In the genomic region with DNA sequence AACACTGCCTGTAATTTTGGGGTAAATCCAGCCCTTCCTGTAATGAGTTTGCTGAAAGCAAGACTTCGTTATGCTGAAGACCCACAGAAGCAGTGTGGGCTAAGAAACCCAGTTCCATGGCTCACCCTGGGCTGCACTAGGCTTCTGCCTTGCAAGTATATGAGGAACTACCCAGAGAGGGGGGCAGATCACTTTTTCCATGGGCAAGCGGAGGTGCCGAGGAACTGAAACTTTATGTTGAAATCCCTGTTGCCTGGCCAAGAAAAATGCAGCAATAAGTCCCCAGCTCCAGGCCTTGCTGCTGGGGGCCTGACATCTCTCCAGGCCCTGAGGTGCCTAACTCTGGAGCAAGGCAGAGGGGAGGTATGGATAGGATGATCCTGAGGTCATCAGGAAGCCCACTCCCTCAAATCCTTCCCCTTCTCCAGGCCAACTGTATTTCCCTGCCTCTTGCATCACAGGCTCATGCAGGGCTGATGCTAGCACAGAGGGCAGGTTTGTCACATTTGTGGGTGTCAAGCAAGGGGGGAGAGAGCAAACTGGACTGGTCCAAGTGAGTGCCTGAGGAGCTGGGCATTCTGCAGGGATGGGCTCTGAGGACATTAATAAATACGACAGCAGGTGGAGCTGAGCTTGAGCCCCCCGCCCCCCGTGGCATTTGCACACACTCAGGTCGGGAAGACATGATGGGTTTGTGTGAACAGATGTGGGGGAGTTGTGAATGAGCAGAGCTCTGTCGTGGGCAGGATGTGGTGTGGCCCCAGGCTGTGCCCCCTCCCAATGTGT, we compare ENCODE assay signal across 8 cellular contexts. TPM values are rescaled to one million over a fixed set of nuclear protein-coding genes. Genes with fewer than 3 reads are reported as not detected.
DNase-seq lines count a peak whose midpoint lies in the region; ATAC-seq and TF ChIP-seq lines count a peak whose summit lies in the region.

No MANE protein-coding gene starts in this region.

- no peaks in the 10 kb centered on the region for H3K9me3 ChIP-seq in mammary epithelial cell (replicated peaks; ENCODE audit: insufficient read depth, low read length)
- no peaks in the 10 kb centered on the region for H3K9me3 ChIP-seq in mucosa of descending colon
- H3K9me3 ChIP-seq in vagina = no peaks in the 10 kb centered on the region

- dilution Hi-C loops in mammary epithelial cell (cut with HindIII; ENCODE audit: low sequenced_read_pairs) = loop anchor here (5.0 kb wide), 1 partner anchor 56 kb away; the partner anchor contains the start of gene TMEM72

- H3K27ac Mint-ChIP-seq in MCF 10A (ENCODE audit: low read depth, unreplicated experiment) = no peak overlapping the region
- peak overlapping the region; percentile 23 to 81 (median 41) for H3K27ac Mint-ChIP-seq in brain

- in situ Hi-C loops in mammary epithelial cell (cut with MboI; ENCODE audit: low sequenced_read_pairs in 2 of 2) = no loop called here

- CTCF ChIA-PET in MCF 10A (lab: Yijun Ruan, JAX) (interaction anchor here (0.6 to 4.1 kb wide), 5 partner anchors 7 to 920 kb away, joined by 4 to 16 read pairs (median 9); no protein-coding TSS in a partner anchor), mammary epithelial cell (lab: Charles Lee; ENCODE audit: low non-redundant PET) (no interaction called here)

- no peak for TF ChIP-seq POLR2A in vagina (IDR thresholded peaks at IDR 0.05)

- H2AFZ ChIP-seq in mammary epithelial cell (ENCODE audit: low read depth, low read length) = no peak overlapping the region

- H3K4me3 Mint-ChIP-seq in MCF 10A (ENCODE audit: unreplicated experiment) (no peak overlapping the region), brain (no peak overlapping the region)

- H3K27ac ChIP-seq in mammary epithelial cell (ENCODE audit: insufficient read depth, low read depth, low read length) (no peak overlapping the region), vagina (peak overlapping the region; percentile 50)

- BruUV-seq in MCF 10A (replicated peaks; lab: Mats Ljungman, UMichigan) = no TSS peak
- no TSS peak for BruUV-seq in mammary epithelial cell (replicated peaks; lab: Mats Ljungman, UMichigan)

- ATAC-seq in mucosa of descending colon = peak; percentile 29
- ATAC-seq in GM19035 (IDR thresholded peaks at IDR 0.05; ENCODE audit: unreplicated experiment) = no peak

- H4K20me1 ChIP-seq in mammary epithelial cell (ENCODE audit: insufficient read depth, low read length) = no peaks in the 10 kb centered on the region

- no peaks in the 10 kb centered on the region for H3K36me3 ChIP-seq in mammary epithelial cell (ENCODE audit: insufficient read depth, low read length)
- H3K36me3 ChIP-seq in mucosa of descending colon (ENCODE audit: low read depth) = no peaks in the 10 kb centered on the region
- H3K36me3 ChIP-seq in vagina = peaks cover 0 to 4% of the 10 kb centered on the region in 2 donors

- TF ChIP-seq CTCF in MCF 10A (IDR thresholded peaks at IDR 0.05; ENCODE audit: unreplicated experiment) = no peak
- TF ChIP-seq CTCF in mammary epithelial cell (conservative IDR thresholded peaks at IDR 0.05 in 1 of 2, IDR thresholded peaks at IDR 0.05 in 1 of 2; ENCODE audit: extremely low read depth in 1 of 2, insufficient read depth in 1 of 2, low read depth in 1 of 2, low read length in 2 of 2) = no peak
- no peak for TF ChIP-seq CTCF in brain (conservative IDR thresholded peaks at IDR 0.05)
- no peak for TF ChIP-seq CTCF in mucosa of descending colon (IDR thresholded peaks at IDR 0.05)
- no peak for TF ChIP-seq CTCF in vagina (IDR thresholded peaks at IDR 0.05)

- WGBS in mammary epithelial cell (ENCODE audit: low coverage, missing lambda C conversion rate) = 76% methylated on average over 8 of the region's 8 CpGs

- H3K4me3 ChIP-seq in mammary epithelial cell (replicated peaks in 1 of 3; ENCODE audit: insufficient read depth in 1 of 3, low read depth in 2 of 3, low read length in 3 of 3) = no peak overlapping the region
- H3K4me3 ChIP-seq in mucosa of descending colon = no peak overlapping the region
- no peak overlapping the region for H3K4me3 ChIP-seq in vagina

- H3K4me1 ChIP-seq in mammary epithelial cell (ENCODE audit: insufficient read depth, low read length) = peaks cover 6% of the 10 kb centered on the region
- peaks cover 15% of the 10 kb centered on the region for H3K4me1 ChIP-seq in mucosa of descending colon (ENCODE audit: low read depth)
- peaks cover 49% of the 10 kb centered on the region for H3K4me1 ChIP-seq in vagina

- POLR2A ChIA-PET in MCF 10A (lab: Yijun Ruan, JAX) = interaction anchor here (1.3 kb wide), 1 partner anchor 10 kb away, joined by 6 read pairs; the partner anchor contains the start of gene DEPP1

- H3K36me3 Mint-ChIP-seq in MCF 10A (ENCODE audit: insufficient read depth, unreplicated experiment) = peaks cover 8% of the 10 kb centered on the region
- peaks cover 35% of the 10 kb centered on the region for H3K36me3 Mint-ChIP-seq in brain

- intact Hi-C loops in MCF 10A (cut with micrococcal nuclease) (no loop called here), mammary epithelial cell (cut with micrococcal nuclease) (no loop called here), mucosa of descending colon (cut with DNase I, micrococcal nuclease) (no loop called here), vagina (cut with DNase I) (no loop called here)

- DNase-seq in MCF 10A (ENCODE audit: unreplicated experiment) = peak; percentile 12
- no peak for DNase-seq in mammary epithelial cell
- no peak for DNase-seq in mucosa of descending colon
- no peak for DNase-seq in vagina (ENCODE audit: extremely low spot score in 2 of 2)
- DNase-seq in activated effector memory CD4-positive, alpha-beta T cell treated with anti-CD3 and anti-CD28 coated beads, Interleukin-2, amount 50 U/mL, for 16 hours = no peak
- DNase-seq in NCI-H2029 treated with DMSO at 0.1 percent for 48 hours (lab: John Stamatoyannopoulos, UW) = no peak

- H3K79me2 ChIP-seq in mammary epithelial cell (ENCODE audit: insufficient read depth, low read length) = no peaks in the 10 kb centered on the region

- H3K27me3 Mint-ChIP-seq in MCF 10A (ENCODE audit: insufficient read depth, unreplicated experiment) (no peaks in the 10 kb centered on the region), brain (no peaks in the 10 kb centered on the region)

- no peak overlapping the region for H3K9ac ChIP-seq in mammary epithelial cell (ENCODE audit: insufficient read depth, low read length)

- H3K4me2 ChIP-seq in mammary epithelial cell (ENCODE audit: insufficient read depth, low read depth, low read length) = no peak overlapping the region

- peaks cover 18% of the 10 kb centered on the region for H3K4me1 Mint-ChIP-seq in MCF 10A (ENCODE audit: insufficient read depth, unreplicated experiment)
- peaks cover 49% of the 10 kb centered on the region for H3K4me1 Mint-ChIP-seq in brain

- H3K9me3 Mint-ChIP-seq in MCF 10A (ENCODE audit: unreplicated experiment) (no peaks in the 10 kb centered on the region), brain (peaks cover 0 to 3% (median 0%) of the 10 kb centered on the region in 5 experiments)

- no peaks in the 10 kb centered on the region for H3K27me3 ChIP-seq in mammary epithelial cell (ENCODE audit: insufficient read depth, low read length)
- H3K27me3 ChIP-seq in vagina = no peaks in the 10 kb centered on the region

RNA-seq across cellular contexts. Expression of gene RASSF4, which starts 8.7 kb away (rescaled TPM):
- total RNA-seq in MCF 10A (2022) (0.22 TPM in 1 of 2 replicates, not detected in the other), mammary epithelial cell (1 to 10 TPM; 1.4 to 4.0 TPM), mucosa of descending colon (10 to 100 TPM; 20.0 to 50.6 (median 32.3) TPM), vagina (29.2 TPM)
- polyA plus RNA-seq in mammary epithelial cell (3.4 TPM), brain (ENCODE audit: insufficient read depth, low read depth, low replicate concordance) (23.9 TPM)
- polyA minus RNA-seq in mammary epithelial cell = 8.9 TPM

RNA-seq across cellular contexts. Expression of gene DEPP1, which starts 10.3 kb away (rescaled TPM):
- 0.76 and 0.84 TPM in 2 replicates for total RNA-seq in MCF 10A (2022)
- total RNA-seq in mammary epithelial cell = 10 to 100 TPM; 25.0 to 45.6 TPM
- 139 TPM for polyA plus RNA-seq in mammary epithelial cell
- 230 TPM for polyA minus RNA-seq in mammary epithelial cell
- polyA plus RNA-seq in brain (ENCODE audit: insufficient read depth, low read depth, low replicate concordance) = 33.5 TPM
- 10 to 100 TPM; 14.8 to 19.0 (median 18.1) TPM for total RNA-seq in mucosa of descending colon
- 155 TPM for total RNA-seq in vagina

RNA-seq across cellular contexts. Expression of gene ZNF22, which starts 32.4 kb away (rescaled TPM):
- total RNA-seq in MCF 10A (2022) (7.2 and 8.5 TPM in 2 replicates), mammary epithelial cell (1 to 10 TPM; 7.2 to 7.7 TPM), mucosa of descending colon (10 to 100 TPM; 14.6 to 17.7 (median 15.5) TPM), vagina (20.6 TPM)
- polyA plus RNA-seq in mammary epithelial cell (2.7 TPM), brain (ENCODE audit: insufficient read depth, low read depth, low replicate concordance) (20.2 TPM)
- 1.9 TPM for polyA minus RNA-seq in mammary epithelial cell

RNA-seq across cellular contexts. Expression of gene TMEM72, which starts 57.2 kb away (rescaled TPM):
- total RNA-seq in MCF 10A (2022) = not detected in 2 replicates
- not detected for total RNA-seq in mammary epithelial cell
- polyA plus RNA-seq in mammary epithelial cell = not detected
- not detected for polyA minus RNA-seq in mammary epithelial cell
- not detected for polyA plus RNA-seq in brain (ENCODE audit: insufficient read depth, low read depth, low replicate concordance)
- total RNA-seq in mucosa of descending colon = 10 to 100 TPM; 14.9 to 40.6 (median 17.4) TPM
- not detected for total RNA-seq in vagina
